Comparison of ENCODE assay signal across 8 cellular contexts in genomic region chr18:67515987-67516431, GRCh38. TPM values are rescaled to one million over a fixed set of nuclear protein-coding genes. Genes with fewer than 3 reads are reported as not detected.
DNase-seq lines count a peak whose midpoint lies in the region; ATAC-seq and TF ChIP-seq lines count a peak whose summit lies in the region.

No MANE protein-coding gene starts in this region.

- DNase-seq in DMS53 treated with DMSO at 0.1 percent for 48 hours (lab: John Stamatoyannopoulos, UW; ENCODE audit: unreplicated experiment) (peak; percentile 95), KBM-7 (peak; percentile 71), SJCRH30 (peak; percentile 78 to 85), glutamatergic neuron (peak; percentile 88), nucleus accumbens (lab: John Stamatoyannopoulos, UW) (peak in 54 of 56 donors; percentile 35 to 90 (median 75)), thoracic aorta (ENCODE audit: low spot score) (peak; percentile 22)
- DNase-seq in activated naive CD8-positive, alpha-beta T cell treated with anti-CD3 and anti-CD28 coated beads for 36 hours, result peak; percentile 76

- H3K4me3 Mint-ChIP-seq in activated naive CD8-positive, alpha-beta T cell treated with anti-CD3 and anti-CD28 coated beads for 36 hours, result peak overlapping the region; percentile 98
- H3K4me3 Mint-ChIP-seq in glutamatergic neuron (ENCODE audit: unreplicated experiment), result peak overlapping the region; percentile 93

- no peaks in the 10 kb centered on the region for H3K9me3 Mint-ChIP-seq in activated naive CD8-positive, alpha-beta T cell treated with anti-CD3 and anti-CD28 coated beads for 36 hours
- peaks cover 4% of the 10 kb centered on the region for H3K9me3 Mint-ChIP-seq in glutamatergic neuron (ENCODE audit: unreplicated experiment)

- peaks cover 4% of the 10 kb centered on the region for H3K27me3 Mint-ChIP-seq in activated naive CD8-positive, alpha-beta T cell treated with anti-CD3 and anti-CD28 coated beads for 36 hours
- H3K27me3 Mint-ChIP-seq in glutamatergic neuron (ENCODE audit: unreplicated experiment), result peaks cover 5% of the 10 kb centered on the region

- H3K4me3 ChIP-seq in SJCRH30, result peak overlapping the region; percentile 91
- peak overlapping the region; percentile 89 for H3K4me3 ChIP-seq in thoracic aorta

- H3K4me1 ChIP-seq in SJCRH30 (peaks cover 19% of the 10 kb centered on the region), thoracic aorta (ENCODE audit: control insufficient read depth in 1 of 2, low read depth in 2 of 2) (peaks cover 9 to 24% of the 10 kb centered on the region in 2 donors)

- no peaks in the 10 kb centered on the region for H3K36me3 Mint-ChIP-seq in activated naive CD8-positive, alpha-beta T cell treated with anti-CD3 and anti-CD28 coated beads for 36 hours
- no peaks in the 10 kb centered on the region for H3K36me3 Mint-ChIP-seq in glutamatergic neuron (ENCODE audit: unreplicated experiment)

- ATAC-seq in GM21723 (IDR thresholded peaks at IDR 0.05; ENCODE audit: unreplicated experiment) (peak; percentile 52), thoracic aorta (ENCODE audit: insufficient number of reproducible peaks, low FRiP score, low read depth) (peak; percentile 51)

- H3K4me1 Mint-ChIP-seq in activated naive CD8-positive, alpha-beta T cell treated with anti-CD3 and anti-CD28 coated beads for 36 hours, result peaks cover 21% of the 10 kb centered on the region
- H3K4me1 Mint-ChIP-seq in glutamatergic neuron (ENCODE audit: low read depth, unreplicated experiment), result peaks cover 15% of the 10 kb centered on the region

- no peaks in the 10 kb centered on the region for H3K27me3 ChIP-seq in SJCRH30
- H3K27me3 ChIP-seq in thoracic aorta (replicated peaks; ENCODE audit: insufficient read depth), result no peaks in the 10 kb centered on the region

- peak; percentile 65 for TF ChIP-seq CTCF in glutamatergic neuron (IDR thresholded peaks at IDR 0.05; ENCODE audit: partially characterized antibody, unreplicated experiment)
- TF ChIP-seq CTCF in thoracic aorta (IDR thresholded peaks at IDR 0.05), result peak; percentile 62

- peak overlapping the region; percentile 20 for H3K27ac Mint-ChIP-seq in activated naive CD8-positive, alpha-beta T cell treated with anti-CD3 and anti-CD28 coated beads for 36 hours
- no peak overlapping the region for H3K27ac Mint-ChIP-seq in glutamatergic neuron (ENCODE audit: unreplicated experiment)

- in situ Hi-C loops in KBM-7 (cut with MboI; ENCODE audit: low pct_unique_long_range_greater_than_20kb, low sequenced_read_pairs), result no loop called here

- H3K9me3 ChIP-seq in SJCRH30 (replicated peaks) (no peaks in the 10 kb centered on the region), thoracic aorta (no peaks in the 10 kb centered on the region)

- peaks cover 22% of the 10 kb centered on the region for H3K36me3 ChIP-seq in SJCRH30
- no peaks in the 10 kb centered on the region for H3K36me3 ChIP-seq in thoracic aorta

- H3K27ac ChIP-seq in SJCRH30 (peak overlapping the region; percentile 89), thoracic aorta (peak overlapping the region; percentile 88 to 89)

RNA-seq across cellular contexts. Expression of gene DSEL, which starts 0.5 kb away (rescaled TPM):
- total RNA-seq in SJCRH30 (2014; rRNA removed; shearing (Covaris generic)), result 21.5 and 24.6 TPM in 2 replicates
- total RNA-seq in activated naive CD8-positive, alpha-beta T cell treated with anti-CD3 and anti-CD28 coated beads for 36 hours, result under 1 TPM; 0.30 to 0.35 TPM
- total RNA-seq in glutamatergic neuron (ENCODE audit: unreplicated experiment), result 12.2 TPM
- 10 to 100 TPM; 34.1 to 38.5 TPM for total RNA-seq in thoracic aorta

Comparison
In these comparisons a context has a peak if more than half of its experiments do, and no peak if none do; other contexts are left out.
1. Peak in every context shown above with its lines: DNase-seq, ATAC-seq, H3K4me3 ChIP-seq and H3K27ac ChIP-seq.
2. DNase-seq: peak in every context shown above with its lines; median percentile 95 in DMS53 treated with DMSO at 0.1 percent for 48 hours; 88 in glutamatergic neuron; 82 in SJCRH30; 76 in activated naive CD8-positive, alpha-beta T cell treated with anti-CD3 and anti-CD28 coated beads for 36 hours; 75 in nucleus accumbens; 71 in KBM-7; 22 in thoracic aorta.